Comparison of ENCODE assay signal across 1 cellular context in the genomic region with DNA sequence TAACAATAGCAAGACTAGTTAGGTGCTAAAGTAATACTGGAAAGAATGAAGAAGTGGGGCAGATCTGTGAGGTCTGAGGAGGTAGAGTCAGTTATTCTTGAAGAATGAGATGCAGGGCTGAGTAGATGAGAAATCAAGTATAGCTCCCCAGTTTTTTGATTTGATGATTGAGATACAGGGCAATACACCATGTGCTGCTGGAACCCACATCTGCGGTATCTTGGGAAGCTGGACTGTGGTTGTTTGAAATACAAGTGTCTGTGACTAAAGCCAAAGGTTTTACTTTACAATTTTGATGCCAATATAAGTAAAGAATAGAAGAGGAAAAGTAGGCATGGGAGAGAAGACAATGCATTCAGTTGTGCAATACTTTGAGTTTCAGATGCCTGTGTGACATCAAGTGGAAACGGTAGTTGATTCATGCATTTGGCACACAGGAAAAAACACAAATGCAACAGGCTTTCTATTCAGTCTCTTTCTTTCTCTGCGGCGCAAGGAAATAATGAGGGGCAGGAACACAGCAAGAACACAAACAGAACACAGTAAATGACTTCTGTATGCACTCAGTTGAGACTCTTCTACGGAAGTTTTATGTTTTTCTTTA.
A peak's percentile ranks its signal among the peaks of the same experiment; 100 is the strongest.
TF ChIP-seq lines count a peak whose summit lies in the region.

No MANE protein-coding gene starts in this region.

TF ChIP-seq in HepG2, 621 proteins besides CTCF, POLR2A, EP300 and RAD21 (continued from another document):
- TF ChIP-seq, protein P1, sequence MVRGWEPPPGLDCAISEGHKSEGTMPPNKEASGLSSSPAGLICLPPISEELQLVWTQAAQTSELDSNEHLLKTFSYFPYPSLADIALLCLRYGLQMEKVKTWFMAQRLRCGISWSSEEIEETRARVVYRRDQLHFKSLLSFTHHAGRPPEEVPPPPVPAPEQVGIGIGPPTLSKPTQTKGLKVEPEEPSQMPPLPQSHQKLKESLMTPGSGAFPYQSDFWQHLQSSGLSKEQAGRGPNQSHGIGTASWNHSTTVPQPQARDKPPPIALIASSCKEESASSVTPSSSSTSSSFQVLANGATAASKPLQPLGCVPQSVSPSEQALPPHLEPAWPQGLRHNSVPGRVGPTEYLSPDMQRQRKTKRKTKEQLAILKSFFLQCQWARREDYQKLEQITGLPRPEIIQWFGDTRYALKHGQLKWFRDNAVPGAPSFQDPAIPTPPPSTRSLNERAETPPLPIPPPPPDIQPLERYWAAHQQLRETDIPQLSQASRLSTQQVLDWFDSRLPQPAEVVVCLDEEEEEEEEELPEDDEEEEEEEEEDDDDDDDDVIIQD (CRISPR knock-in tag; IDR thresholded peaks at IDR 0.05; ENCODE audit: low read depth) = peak; percentile 67; the same call in 1 of the 2 replicates
- TF ChIP-seq FOXP1 (IDR thresholded peaks at IDR 0.05) (no peak), FOXP1 (CRISPR knock-in tag; IDR thresholded peaks at IDR 0.05) (peak; percentile 41; the same call in 1 of the 2 replicates), SOX6 (IDR thresholded peaks at IDR 0.05) (no peak), SOX6 (CRISPR knock-in tag; IDR thresholded peaks at IDR 0.05) (peak; percentile 59; the same call in 1 of the 2 replicates), ZNF547 (CRISPR knock-in tag; IDR thresholded peaks at IDR 0.05) (no peak), STAT5B (CRISPR knock-in tag; IDR thresholded peaks at IDR 0.05) (no peak), TEAD3 (CRISPR knock-in tag; optimal IDR thresholded peaks at IDR 0.05; ENCODE audit: borderline replicate concordance) (peak; percentile 18), FOSL2 (CRISPR knock-in tag; IDR thresholded peaks at IDR 0.05) (peak; percentile 83), SOX5 (CRISPR knock-in tag; IDR thresholded peaks at IDR 0.05; ENCODE audit: borderline replicate concordance) (peak; percentile 78; the same call in 1 of the 2 replicates)
